Comparison of ENCODE assay signal across 17 cellular contexts in genomic region chr7:77982926-77983550, GRCh38.
A peak's percentile ranks its signal among the peaks of the same experiment; 100 is the strongest.
DNase-seq lines count a peak whose midpoint lies in the region; ATAC-seq, FAIRE-seq and TF ChIP-seq lines count a peak whose summit lies in the region.
"Had no signal": no experiment of that assay in that cellular context is flagged by ENCODE, and none has a peak within 500 bp of the region (broad histone marks: within the 10 kb centered on the region; RNA-seq: fewer than 3 reads in every experiment).

No MANE protein-coding gene starts in this region.

- no peak overlapping the region for H3K4me3 Mint-ChIP-seq in CD4-positive, alpha-beta memory T cell
- H3K4me3 Mint-ChIP-seq: CD8-positive, alpha-beta T cell; natural killer cell; WTC11 had no signal

- no peak for TF ChIP-seq POLR2A in HepG2 (IDR thresholded peaks at IDR 0.05; ENCODE audit: insufficient read depth in 1 of 2, low read depth in 2 of 2, low read length in 2 of 2)

- H3K27me3 Mint-ChIP-seq in CD4-positive, alpha-beta memory T cell: peaks cover 0 to 3% of the 10 kb centered on the region in 2 donors

- no peak for TF ChIP-seq CTCF in PC-3 (conservative IDR thresholded peaks at IDR 0.05; ENCODE audit: low read depth, low read length)
- TF ChIP-seq CTCF in fibroblast of villous mesenchyme (IDR thresholded peaks at IDR 0.05; ENCODE audit: insufficient read depth, low read depth, low read length): no peak
- TF ChIP-seq CTCF in HepG2 (CRISPR knock-in tag; IDR thresholded peaks at IDR 0.05): no peak

- H3K4me3 ChIP-seq in PC-3 (ENCODE audit: low read length): no peak overlapping the region
- H3K4me3 ChIP-seq in fibroblast of villous mesenchyme (ENCODE audit: low read depth, low read length): no peak overlapping the region
- no peak overlapping the region for H3K4me3 ChIP-seq in HepG2 (replicated peaks in 1 of 3; ENCODE audit: insufficient read depth in 1 of 3, low read depth in 2 of 3, low read length in 3 of 3)
- H3K4me3 ChIP-seq in CD4-positive, alpha-beta memory T cell (ENCODE audit: low read length in 2 of 2): no peak overlapping the region
- H3K4me3 ChIP-seq: sigmoid colon, tibial nerve had no signal

- 11% methylated on average over 5 of the region's 5 CpGs for WGBS in HepG2 (ENCODE audit: low lambda C conversion rate)

- H3K27ac ChIP-seq in PC-3 (ENCODE audit: low read length) (no peak overlapping the region), HepG2 (ENCODE audit: extremely low read length, insufficient read depth, low read length) (no peak overlapping the region)
- H3K27ac ChIP-seq in CD4-positive, alpha-beta memory T cell (ENCODE audit: low read depth, low read length): no peak overlapping the region
- H3K27ac ChIP-seq: sigmoid colon, tibial nerve had no signal

- peaks cover 0 to 5% (median 2%) of the 10 kb centered on the region in 4 donors for H3K4me1 Mint-ChIP-seq in CD4-positive, alpha-beta memory T cell
- H3K4me1 Mint-ChIP-seq: natural killer cell had no signal

- no peaks in the 10 kb centered on the region for H3F3A ChIP-seq in PC-3 (ENCODE audit: low read length, unreplicated experiment)

- H3K4me2 ChIP-seq in PC-3 (ENCODE audit: low read length) (peak overlapping the region; percentile 57), HepG2 (ENCODE audit: low read depth, low read length) (no peak overlapping the region)

- FAIRE-seq in HepG2 (lab: Jason Lieb, UNC): no peak

- H3K27me3 ChIP-seq in PC-3 (ENCODE audit: low read length): no peaks in the 10 kb centered on the region
- H3K27me3 ChIP-seq in HepG2 (ENCODE audit: control insufficient read depth in 1 of 2, insufficient read depth in 2 of 2, low read length in 2 of 2): peaks cover 0 to 6% of the 10 kb centered on the region in 2 experiments; a peak in 2 of 5 replicates
- H3K27me3 ChIP-seq in CD4-positive, alpha-beta memory T cell (ENCODE audit: insufficient read depth, low read length): no peaks in the 10 kb centered on the region
- H3K27me3 ChIP-seq: sigmoid colon, tibial nerve had no signal

- H4K20me1 ChIP-seq in PC-3 (ENCODE audit: low read length) (no peaks in the 10 kb centered on the region), HepG2 (ENCODE audit: insufficient read depth, low read length) (no peaks in the 10 kb centered on the region)

- peaks cover 8% of the 10 kb centered on the region; the same call in 1 of the 2 replicates for H3K4me1 ChIP-seq in PC-3 (ENCODE audit: insufficient read depth, low read length)
- no peaks in the 10 kb centered on the region for H3K4me1 ChIP-seq in HepG2 (ENCODE audit: insufficient read depth, low read length)
- H3K4me1 ChIP-seq in CD4-positive, alpha-beta memory T cell (ENCODE audit: insufficient read depth, low read length): peaks cover 4% of the 10 kb centered on the region
- H3K4me1 ChIP-seq: sigmoid colon, tibial nerve had no signal

- in situ Hi-C loops in HepG2 (cut with HindIII; ENCODE audit: extremely low pct_ligation_motif_present, low pct_unique_long_range_greater_than_20kb): no loop called here

- H3K27ac Mint-ChIP-seq in CD4-positive, alpha-beta memory T cell: no peak overlapping the region
- H3K27ac Mint-ChIP-seq: CD8-positive, alpha-beta T cell; natural killer cell; WTC11 had no signal

- H3K9me3 ChIP-seq in PC-3 (ENCODE audit: low read length): no peaks in the 10 kb centered on the region
- H3K9me3 ChIP-seq in HepG2 (ENCODE audit: low read length): no peaks in the 10 kb centered on the region
- H3K9me3 ChIP-seq in CD4-positive, alpha-beta memory T cell (ENCODE audit: control insufficient read depth in 1 of 2, low read length in 2 of 2): no peaks in the 10 kb centered on the region
- H3K9me3 ChIP-seq: sigmoid colon, tibial nerve had no signal

- no peak for TF ChIP-seq RAD21 in HepG2 (CRISPR knock-in tag; IDR thresholded peaks at IDR 0.05)

- H3K9ac ChIP-seq in PC-3 (ENCODE audit: low read length) (no peak overlapping the region), HepG2 (ENCODE audit: insufficient read depth, low read depth, low read length) (no peak overlapping the region)

- CTCF ChIA-PET in PC-3 (lab: Charles Lee) (no interaction called here), HepG2 (lab: Yijun Ruan, JAX; ENCODE audit: low intra/inter-chr PET ratio, low total read pairs) (no interaction called here)
- CTCF ChIA-PET in CD4-positive, alpha-beta memory T cell (lab: Charles Lee; ENCODE audit: partially characterized antibody): no interaction called here

- intact Hi-C loops in PC-3 (cut with micrococcal nuclease): no loop called here
- intact Hi-C loops in HepG2 (cut with micrococcal nuclease; ENCODE audit: unreplicated experiment): no loop called here
- intact Hi-C loops in CD4-positive, alpha-beta memory T cell (cut with micrococcal nuclease): no loop called here

- peak; percentile 51 for ATAC-seq in GM18519 (IDR thresholded peaks at IDR 0.05; ENCODE audit: low FRiP score, unreplicated experiment)
- peak; percentile 48 for ATAC-seq in PC-3
- no peak for ATAC-seq in HepG2
- no peak for ATAC-seq in HG03139 (IDR thresholded peaks at IDR 0.05; ENCODE audit: unreplicated experiment)
- ATAC-seq: CD8-positive, alpha-beta T cell; esophagus mucosa; left lobe of liver; WTC11 had no signal

- H3K36me3 Mint-ChIP-seq in CD4-positive, alpha-beta memory T cell: peaks cover 0 to 5% of the 10 kb centered on the region in 2 donors
- H3K36me3 Mint-ChIP-seq: CD8-positive, alpha-beta T cell; natural killer cell; WTC11 had no signal

- POLR2A ChIA-PET in PC-3 (lab: Charles Lee; ENCODE audit: unreplicated experiment): no interaction called here
- POLR2A ChIA-PET in HepG2 (lab: Yijun Ruan, JAX): no interaction called here
- POLR2A ChIA-PET in CD4-positive, alpha-beta memory T cell (lab: Charles Lee; ENCODE audit: partially characterized antibody): no interaction called here

- peak; percentile 54 for DNase-seq in EH (ENCODE audit: low read depth)
- peak; percentile 69 for DNase-seq in PC-3
- DNase-seq in fibroblast of villous mesenchyme (ENCODE audit: low read depth): peak; percentile 82
- DNase-seq in HepG2 (ENCODE audit: low spot score): no peak
- no peak for DNase-seq in NCI-H345 (lab: John Stamatoyannopoulos, UW)
- no peak for DNase-seq in CD4-positive, alpha-beta memory T cell
- DNase-seq: CD8-positive, alpha-beta T cell; GF-D8; Karpas-422; natural killer cell; sigmoid colon had no signal

- H2AFZ ChIP-seq in PC-3 (ENCODE audit: low read length): no peak overlapping the region
- no peak overlapping the region for H2AFZ ChIP-seq in HepG2 (ENCODE audit: low read length)

- H3K9me2 ChIP-seq in PC-3 (replicated peaks; ENCODE audit: low read length): no peaks in the 10 kb centered on the region

- H3K79me2 ChIP-seq in PC-3 (ENCODE audit: low read length): no peaks in the 10 kb centered on the region
- H3K79me2 ChIP-seq in HepG2 (ENCODE audit: insufficient read depth, low read length): no peaks in the 10 kb centered on the region

- no peak for TF ChIP-seq EP300 in HepG2 (IDR thresholded peaks at IDR 0.05; ENCODE audit: low read depth in 2 of 2, low read length in 2 of 2)
- TF ChIP-seq EP300 in HepG2 (CRISPR knock-in tag; IDR thresholded peaks at IDR 0.05; ENCODE audit: borderline replicate concordance): no peak

- BruUV-seq in PC-3 (replicated peaks; lab: Mats Ljungman, UMichigan) (no TSS peak), HepG2 (replicated peaks; lab: Mats Ljungman, UMichigan) (no TSS peak)

- H3K9me3 Mint-ChIP-seq in CD4-positive, alpha-beta memory T cell: peaks cover 0 to 2% (median 0%) of the 10 kb centered on the region in 8 donors
- H3K9me3 Mint-ChIP-seq: CD8-positive, alpha-beta T cell; natural killer cell; WTC11 had no signal

- H3K36me3 ChIP-seq in PC-3 (ENCODE audit: low read depth, low read length): no peaks in the 10 kb centered on the region
- no peaks in the 10 kb centered on the region for H3K36me3 ChIP-seq in HepG2 (replicated peaks in 1 of 2; ENCODE audit: control insufficient read depth in 1 of 2, insufficient read depth in 2 of 2, low read length in 2 of 2)
- H3K36me3 ChIP-seq in CD4-positive, alpha-beta memory T cell (ENCODE audit: insufficient read depth, low read length): no peaks in the 10 kb centered on the region
- H3K36me3 ChIP-seq: sigmoid colon, tibial nerve had no signal

TF ChIP-seq in HepG2, 621 proteins besides CTCF, POLR2A, EP300 and RAD21:
- no peak for TF ChIP-seq PCBP1 (IDR thresholded peaks at IDR 0.05; ENCODE audit: borderline replicate concordance, low read depth, low read length)
- TF ChIP-seq SMYD3 (CRISPR knock-in tag; IDR thresholded peaks at IDR 0.05): no peak
- TF ChIP-seq ARHGAP35 (CRISPR knock-in tag; IDR thresholded peaks at IDR 0.05; ENCODE audit: borderline replicate concordance): no peak
- TF ChIP-seq RFX3 (CRISPR knock-in tag; IDR thresholded peaks at IDR 0.05): no peak
- TF ChIP-seq ZNF576 (CRISPR knock-in tag; IDR thresholded peaks at IDR 0.05): no peak
- no peak for TF ChIP-seq CHCHD3 (CRISPR knock-in tag; IDR thresholded peaks at IDR 0.05)

Comparison
In these comparisons a context has a peak if more than half of its experiments do, and no peak if none do; other contexts are left out.
1. DNase-seq: peak in EH (single experiment), PC-3 (single experiment) and fibroblast of villous mesenchyme (single experiment); none in HepG2 (single experiment), NCI-H345 (single experiment) and CD4-positive, alpha-beta memory T cell (0 of 5).
2. ATAC-seq: peak in GM18519 (single experiment) and PC-3 (single experiment); none in HepG2 (single experiment) and HG03139 (single experiment).